ENCODE assay signal across 22 cellular contexts in the genomic region with DNA sequence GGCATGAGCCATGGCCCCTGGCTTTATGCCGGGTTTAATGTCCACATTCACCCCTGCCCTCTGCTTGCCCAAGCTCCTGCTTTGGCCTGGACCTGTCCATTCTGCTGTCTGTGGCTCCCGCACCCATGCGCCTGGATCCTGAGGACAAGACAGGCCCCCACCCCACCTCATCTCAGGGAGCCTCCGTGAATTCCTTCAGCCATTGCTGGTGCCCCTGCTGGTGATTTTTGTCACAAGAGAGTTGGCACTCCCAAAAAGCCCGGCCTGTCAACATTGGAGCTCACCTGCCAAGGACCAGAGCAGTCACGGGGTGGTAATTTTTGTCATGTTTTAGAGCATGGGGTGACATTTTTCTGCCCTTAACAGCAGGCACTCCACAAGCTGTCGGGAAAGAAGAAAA.
"Had no signal": no experiment of that assay in that cellular context is flagged by ENCODE, and none has a peak within 500 bp of the region (broad histone marks: within the 10 kb centered on the region; RNA-seq: fewer than 3 reads in every experiment).

No MANE protein-coding gene starts in this region.

- H3K27me3 Mint-ChIP-seq: stimulated activated naive B cell treated with anti-CD40 and anti-IgM and Interleukin-4, amounts not matched to agents 10 μg/mL and 1 μg/mL and 100 μg/mL, for 72 hours; stimulated activated naive CD8-positive, alpha-beta T cell treated with anti-CD3 and anti-CD28 coated beads, Interleukin-15, amount 100 ng/mL, for 72 hours had no signal

- DNase-seq: colonic mucosa; dermis blood vessel endothelial cell; erythroblast; foreskin keratinocyte; head of caudate nucleus; islet precursor cell; naive B cell; posterior cingulate gyrus; sigmoid colon; stimulated activated CD4-positive, alpha-beta T cell treated with anti-CD3 and anti-CD28 coated beads, Interleukin-2, amount 100 ng/mL, for 24 hours; stimulated activated CD4-positive, alpha-beta T cell treated with anti-CD3 and anti-CD28 coated beads, Interleukin-4, amount 100 ng/mL, for 4 hours; stimulated activated naive B cell treated with anti-CD40 and anti-IgM and Interleukin-4, amounts not matched to agents 10 μg/mL and 1 μg/mL and 100 μg/mL, for 72 hours; stimulated activated naive CD8-positive, alpha-beta T cell treated with anti-CD3 and anti-CD28 coated beads, Interleukin-15, amount 100 ng/mL, for 72 hours; testis; transverse colon had no signal

- H3K79me2 ChIP-seq: hepatocyte had no signal

- H3K9me3 ChIP-seq: colonic mucosa, neutrophil, right atrium auricular region, sigmoid colon, testis, transverse colon had no signal

- H3K36me3 Mint-ChIP-seq: mesothelial cell of epicardium; stimulated activated naive B cell treated with anti-CD40 and anti-IgM and Interleukin-4, amounts not matched to agents 10 μg/mL and 1 μg/mL and 100 μg/mL, for 72 hours had no signal

- H3K27ac Mint-ChIP-seq: mesothelial cell of epicardium; naive B cell; nephron; stimulated activated naive B cell treated with anti-CD40 and anti-IgM and Interleukin-4, amounts not matched to agents 10 μg/mL and 1 μg/mL and 100 μg/mL, for 72 hours; stimulated activated naive CD8-positive, alpha-beta T cell treated with anti-CD3 and anti-CD28 coated beads, Interleukin-15, amount 100 ng/mL, for 72 hours had no signal

- H3K9me3 Mint-ChIP-seq: nephron had no signal

- H3K4me2 ChIP-seq: hepatocyte had no signal

- H3K27me3 ChIP-seq: colonic mucosa, foreskin keratinocyte, hepatocyte, neutrophil, right atrium auricular region, sigmoid colon, testis, transverse colon had no signal

- FAIRE-seq: endothelial cell of umbilical vein had no signal

- H3K27ac ChIP-seq: colonic mucosa, foreskin keratinocyte, hepatocyte, neutrophil, right atrium auricular region, sigmoid colon, skin epidermis, testis, transverse colon had no signal

- H2AFZ ChIP-seq: hepatocyte had no signal

- H3K36me3 ChIP-seq: colonic mucosa, neutrophil, right atrium auricular region, sigmoid colon, transverse colon had no signal

- H3K4me1 ChIP-seq: colonic mucosa, foreskin keratinocyte, right atrium auricular region, sigmoid colon, testis, transverse colon had no signal

- H3K4me3 Mint-ChIP-seq: mesothelial cell of epicardium; naive B cell; nephron; stimulated activated naive B cell treated with anti-CD40 and anti-IgM and Interleukin-4, amounts not matched to agents 10 μg/mL and 1 μg/mL and 100 μg/mL, for 72 hours; stimulated activated naive CD8-positive, alpha-beta T cell treated with anti-CD3 and anti-CD28 coated beads, Interleukin-15, amount 100 ng/mL, for 72 hours had no signal

- H3K4me1 Mint-ChIP-seq: mesothelial cell of epicardium; naive B cell; nephron; stimulated activated naive B cell treated with anti-CD40 and anti-IgM and Interleukin-4, amounts not matched to agents 10 μg/mL and 1 μg/mL and 100 μg/mL, for 72 hours; stimulated activated naive CD8-positive, alpha-beta T cell treated with anti-CD3 and anti-CD28 coated beads, Interleukin-15, amount 100 ng/mL, for 72 hours had no signal

- H3K4me3 ChIP-seq: colonic mucosa, hepatocyte, right atrium auricular region, sigmoid colon, skin epidermis, testis, transverse colon had no signal
